Comparison of ENCODE assay signal across 8 cellular contexts in genomic region chr12:19643635-19644034, GRCh38.
DNase-seq lines count a peak whose midpoint lies in the region; ATAC-seq, FAIRE-seq and TF ChIP-seq lines count a peak whose summit lies in the region.

No MANE protein-coding gene starts in this region.

- no peak for TF ChIP-seq POLR2A in vagina (IDR thresholded peaks at IDR 0.05)

- TF ChIP-seq CTCF in cardiac muscle cell (IDR thresholded peaks at IDR 0.05; ENCODE audit: low read depth, low read length) (peak; percentile 80), ascending aorta (IDR thresholded peaks at IDR 0.05) (peak; percentile 22 to 74 (median 70)), vagina (IDR thresholded peaks at IDR 0.05) (peak in 2 of 3 experiments; percentile 52 to 53)

- H3K9me3 ChIP-seq in cardiac muscle cell (ENCODE audit: low read depth) (no peaks in the 10 kb centered on the region), ascending aorta (no peaks in the 10 kb centered on the region), vagina (no peaks in the 10 kb centered on the region)
- no peaks in the 10 kb centered on the region for H3K9me3 ChIP-seq in CD8-positive, alpha-beta memory T cell (ENCODE audit: low read length)

- H3K4me1 ChIP-seq in cardiac muscle cell (ENCODE audit: low read depth) (peaks cover 29% of the 10 kb centered on the region), ascending aorta (peaks cover 0 to 3% of the 10 kb centered on the region in 2 donors), vagina (peaks cover 20% of the 10 kb centered on the region)
- no peaks in the 10 kb centered on the region for H3K4me1 ChIP-seq in CD8-positive, alpha-beta memory T cell (ENCODE audit: insufficient read depth, low read length)

- H3K27ac Mint-ChIP-seq in CD8-positive, alpha-beta memory T cell = no peak overlapping the region

- no peak for ATAC-seq in GM19324 (IDR thresholded peaks at IDR 0.05; ENCODE audit: low FRiP score, unreplicated experiment)

- peak; percentile 62 for FAIRE-seq in islet of Langerhans (lab: Jason Lieb, UNC)

- H3K36me3 ChIP-seq in cardiac muscle cell (no peaks in the 10 kb centered on the region), ascending aorta (no peaks in the 10 kb centered on the region), vagina (no peaks in the 10 kb centered on the region)
- H3K36me3 ChIP-seq in CD8-positive, alpha-beta memory T cell (ENCODE audit: insufficient read depth, low read length) = no peaks in the 10 kb centered on the region

- intact Hi-C loops in cardiac septum (cut with DNase I) = loop anchor here (10.0 kb wide), 1 partner anchor 139 kb away; no protein-coding TSS in a partner anchor
- intact Hi-C loops in ascending aorta (cut with DNase I) = loop anchor here (2.0 to 10.0 kb wide), 4 partner anchors 135 to 461 kb away; no protein-coding TSS in a partner anchor
- intact Hi-C loops in vagina (cut with DNase I) = no loop called here

- peaks cover 0 to 7% (median 7%) of the 10 kb centered on the region in 3 donors for H3K36me3 Mint-ChIP-seq in CD8-positive, alpha-beta memory T cell

- H3K27ac ChIP-seq in cardiac muscle cell (no peak overlapping the region), ascending aorta (no peak overlapping the region), vagina (no peak overlapping the region)
- H3K27ac ChIP-seq in CD8-positive, alpha-beta memory T cell (ENCODE audit: low read depth, low read length) = no peak overlapping the region

- peaks cover 0 to 9% (median 5%) of the 10 kb centered on the region in 5 donors for H3K9me3 Mint-ChIP-seq in CD8-positive, alpha-beta memory T cell

- H3K27me3 ChIP-seq in cardiac muscle cell (no peaks in the 10 kb centered on the region), ascending aorta (no peaks in the 10 kb centered on the region), vagina (no peaks in the 10 kb centered on the region)
- H3K27me3 ChIP-seq in CD8-positive, alpha-beta memory T cell (ENCODE audit: insufficient read depth, low read length, poor library complexity, severe bottlenecking) = no peaks in the 10 kb centered on the region

- POLR2A ChIA-PET in CD8-positive, alpha-beta memory T cell (lab: Charles Lee) = interaction anchor here (0.7 kb wide), 1 partner anchor 1298 kb away, joined by 6 read pairs; no protein-coding TSS in a partner anchor

- CTCF ChIA-PET in CD8-positive, alpha-beta memory T cell (lab: Charles Lee) = no interaction called here

- DNase-seq in cardiac muscle cell (ENCODE audit: low read depth in 1 of 2, low spot score in 1 of 2) (peak; percentile 51 to 77), cardiac septum (ENCODE audit: low spot score) (no peak), ascending aorta (ENCODE audit: low spot score in 2 of 2) (no peak), vagina (ENCODE audit: extremely low spot score in 2 of 2) (no peak)
- DNase-seq in stimulated activated naive CD4-positive, alpha-beta T cell (lab: John Stamatoyannopoulos, UW) = no peak
- no peak for DNase-seq in CD8-positive, alpha-beta memory T cell

- H3K4me3 ChIP-seq in cardiac muscle cell = no peak overlapping the region
- no peak overlapping the region for H3K4me3 ChIP-seq in ascending aorta
- H3K4me3 ChIP-seq in vagina = no peak overlapping the region
- H3K4me3 ChIP-seq in CD8-positive, alpha-beta memory T cell (ENCODE audit: low read length) = no peak overlapping the region

- no peaks in the 10 kb centered on the region for H3K27me3 Mint-ChIP-seq in CD8-positive, alpha-beta memory T cell

- H3K4me3 Mint-ChIP-seq in CD8-positive, alpha-beta memory T cell = no peak overlapping the region

- H3K4me1 Mint-ChIP-seq in CD8-positive, alpha-beta memory T cell = peaks cover 0 to 3% (median 0%) of the 10 kb centered on the region in 3 donors

Comparison
In these comparisons a context has a peak if more than half of its experiments do, and no peak if none do; other contexts are left out.
1. DNase-seq: peak in cardiac muscle cell (2 of 2); none in cardiac septum (single experiment), ascending aorta (0 of 2), vagina (0 of 2), stimulated activated naive CD4-positive, alpha-beta T cell (0 of 6) and CD8-positive, alpha-beta memory T cell (0 of 5).
2. Peak in every context shown above with its lines, with median percentiles within 50 percentile points of each other: CTCF ChIP-seq.